ENCODE assay signal across 14 cellular contexts in genomic region chr2:16318474-16319195, GRCh38.
DNase-seq lines count a peak whose midpoint lies in the region; ATAC-seq, FAIRE-seq and TF ChIP-seq lines count a peak whose summit lies in the region.
"Had no signal": no experiment of that assay in that cellular context is flagged by ENCODE, and none has a peak within 500 bp of the region (broad histone marks: within the 10 kb centered on the region; RNA-seq: fewer than 3 reads in every experiment).

No MANE protein-coding gene starts in this region.

- H3K36me3 Mint-ChIP-seq in nephron progenitor cell (ENCODE audit: low read depth) (no peaks in the 10 kb centered on the region), T-cell (no peaks in the 10 kb centered on the region)

- peaks cover 11% of the 10 kb centered on the region for H3K27me3 Mint-ChIP-seq in nephron progenitor cell (ENCODE audit: low read depth, poor library complexity)
- H3K27me3 Mint-ChIP-seq in T-cell: peaks cover 0 to 2% of the 10 kb centered on the region in 2 donors
- H3K27me3 Mint-ChIP-seq: activated T-helper 17 cell treated with anti-CD3 and anti-CD28 coated beads, Interleukin-2, amount 50 U/mL, for 72 hours had no signal

- no peak for FAIRE-seq in H54 (lab: Jason Lieb, UNC)

- H3K4me3 Mint-ChIP-seq in nephron progenitor cell (peak overlapping the region; percentile 47), T-cell (no peak overlapping the region)
- H3K4me3 Mint-ChIP-seq: activated T-helper 17 cell treated with anti-CD3 and anti-CD28 coated beads, Interleukin-2, amount 50 U/mL, for 72 hours had no signal

- POLR2A ChIA-PET in GM10248 (lab: Yijun Ruan, JAX) (no interaction called here), T-cell (lab: Charles Lee) (no interaction called here)

- no peak for TF ChIP-seq POLR2A in H54 (IDR thresholded peaks at IDR 0.05; ENCODE audit: low read depth, low read length)

- DNase-seq in GM10248 (ENCODE audit: extremely low spot score): peak; percentile 36
- peak; percentile 77 for DNase-seq in KBM-7
- DNase-seq in astrocyte of the hippocampus (ENCODE audit: low read depth, low spot score): peak; percentile 58
- DNase-seq in nephron progenitor cell: no peak
- no peak for DNase-seq in activated CD4-positive, alpha-beta T cell treated with anti-CD3 and anti-CD28 coated beads for 48 hours
- no peak for DNase-seq in H54 (ENCODE audit: insufficient read length, low spot score)
- DNase-seq in NCI-H1436 (lab: John Stamatoyannopoulos, UW): no peak
- no peak for DNase-seq in T-cell
- DNase-seq: activated CD4-positive, alpha-beta T cell treated with anti-CD3 and anti-CD28 coated beads for 1 hour; GF-D8; NCI-H446; right lobe of liver had no signal

- no peak for ATAC-seq in T-cell (replicated peaks in 1 of 4)
- ATAC-seq: activated T-helper 17 cell treated with anti-CD3 and anti-CD28 coated beads, Interleukin-2, amount 50 U/mL, for 72 hours; Right ventricle myocardium inferior had no signal

- in situ Hi-C loops in KBM-7 (cut with MboI; ENCODE audit: low pct_unique_long_range_greater_than_20kb, low sequenced_read_pairs): no loop called here

- H3K9me3 Mint-ChIP-seq in nephron progenitor cell: no peaks in the 10 kb centered on the region
- no peaks in the 10 kb centered on the region for H3K9me3 Mint-ChIP-seq in T-cell
- H3K9me3 Mint-ChIP-seq: activated T-helper 17 cell treated with anti-CD3 and anti-CD28 coated beads, Interleukin-2, amount 50 U/mL, for 72 hours had no signal

- H3K4me1 Mint-ChIP-seq in nephron progenitor cell: peaks cover 92% of the 10 kb centered on the region
- H3K4me1 Mint-ChIP-seq in T-cell: no peaks in the 10 kb centered on the region
- H3K4me1 Mint-ChIP-seq: activated T-helper 17 cell treated with anti-CD3 and anti-CD28 coated beads, Interleukin-2, amount 50 U/mL, for 72 hours had no signal

- peak overlapping the region; percentile 99 for H3K27ac Mint-ChIP-seq in nephron progenitor cell
- no peak overlapping the region for H3K27ac Mint-ChIP-seq in T-cell
- H3K27ac Mint-ChIP-seq: activated T-helper 17 cell treated with anti-CD3 and anti-CD28 coated beads, Interleukin-2, amount 50 U/mL, for 72 hours had no signal

- TF ChIP-seq CTCF in GM10248 (IDR thresholded peaks at IDR 0.05; ENCODE audit: control extremely low read depth, extremely low read depth, low read depth, missing control alignments) (no peak), nephron progenitor cell (IDR thresholded peaks at IDR 0.05) (no peak)

- CTCF ChIA-PET in GM10248 (lab: Yijun Ruan, JAX) (no interaction called here), T-cell (lab: Charles Lee) (no interaction called here)

Comparison
In these comparisons a context has a peak if more than half of its experiments do, and no peak if none do; other contexts are left out.
1. DNase-seq: peak in GM10248 (single experiment), KBM-7 (single experiment) and astrocyte of the hippocampus (single experiment); none in nephron progenitor cell (single experiment), activated CD4-positive, alpha-beta T cell treated with anti-CD3 and anti-CD28 coated beads for 48 hours (single experiment), H54 (single experiment), NCI-H1436 (single experiment) and T-cell (0 of 34).